41 cellular contexts compared by ENCODE assay signal in genomic region chrX:104510801-104511200, GRCh38. TPM values are rescaled to one million over a fixed set of nuclear protein-coding genes. Genes with fewer than 3 reads are reported as not detected.
"Had no signal": no experiment of that assay in that cellular context is flagged by ENCODE, and none has a peak within 500 bp of the region (broad histone marks: within the 10 kb centered on the region; RNA-seq: fewer than 3 reads in every experiment).

No MANE protein-coding gene starts in this region.

- H3K27me3 Mint-ChIP-seq: activated naive CD4-positive, alpha-beta T cell treated with anti-CD3 and anti-CD28 coated beads, Interleukin-2, amount 10 ng/mL, durations not matched to agents 7 days and 5 days; activated naive CD4-positive, alpha-beta T cell treated with anti-CD3 and anti-CD28 coated beads, Interleukin-2, amount 50 U/mL, for 24 hours; activated naive CD8-positive, alpha-beta T cell; activated naive CD8-positive, alpha-beta T cell treated with anti-CD3 and anti-CD28 coated beads for 36 hours; activated naive CD8-positive, alpha-beta T cell treated with anti-CD3 and anti-CD28 coated beads, Interleukin-2, amount 10 ng/mL, durations not matched to agents 7 days and 5 days; activated naive CD8-positive, alpha-beta T cell treated with anti-CD3 and anti-CD28 coated beads, Interleukin-2, amount 50 U/mL, for 24 hours; activated T-helper 17 cell treated with anti-CD3 and anti-CD28 coated beads, Interleukin-2, amount 50 U/mL, for 72 hours; brain; central memory CD8-positive, alpha-beta T cell had no signal

- H3K4me3 ChIP-seq: adrenal gland, ascending aorta, body of pancreas, breast epithelium, cardiac muscle cell had no signal

- H3K36me3 Mint-ChIP-seq: activated naive CD4-positive, alpha-beta T cell treated with anti-CD3 and anti-CD28 coated beads, Interleukin-2, amount 10 ng/mL, durations not matched to agents 7 days and 5 days; activated naive CD4-positive, alpha-beta T cell treated with anti-CD3 and anti-CD28 coated beads, Interleukin-2, amount 50 U/mL, for 24 hours; activated naive CD4-positive, alpha-beta T cell treated with anti-CD3 and anti-CD28 coated beads, Interleukin-2, amount 50 U/mL, for 72 hours; activated naive CD8-positive, alpha-beta T cell; activated naive CD8-positive, alpha-beta T cell treated with anti-CD3 and anti-CD28 coated beads for 36 hours; activated naive CD8-positive, alpha-beta T cell treated with anti-CD3 and anti-CD28 coated beads, Interleukin-2, amount 10 ng/mL, durations not matched to agents 7 days and 5 days; brain had no signal

- FAIRE-seq: bronchial epithelial cell had no signal

- H3K4me3 Mint-ChIP-seq: activated naive CD4-positive, alpha-beta T cell treated with anti-CD3 and anti-CD28 coated beads for 36 hours; activated naive CD4-positive, alpha-beta T cell treated with anti-CD3 and anti-CD28 coated beads, Interleukin-2, amount 10 ng/mL, durations not matched to agents 7 days and 5 days; activated naive CD4-positive, alpha-beta T cell treated with anti-CD3 and anti-CD28 coated beads, Interleukin-2, amount 50 U/mL, for 24 hours; activated naive CD8-positive, alpha-beta T cell; activated naive CD8-positive, alpha-beta T cell treated with anti-CD3 and anti-CD28 coated beads for 36 hours; activated naive CD8-positive, alpha-beta T cell treated with anti-CD3 and anti-CD28 coated beads, Interleukin-2, amount 10 ng/mL, durations not matched to agents 7 days and 5 days; activated naive CD8-positive, alpha-beta T cell treated with anti-CD3 and anti-CD28 coated beads, Interleukin-2, amount 50 U/mL, for 24 hours; activated T-cell treated with anti-CD3 and anti-CD28 coated beads, Interleukin-2, amount 50 U/mL, for 24 hours; activated T-cell treated with anti-CD3 and anti-CD28 coated beads, Interleukin-2, amount 50 U/mL, for 4 hours; activated T-cell treated with anti-CD3 and anti-CD28 coated beads, Interleukin-2, amount 50 U/mL, for 72 hours; activated T-helper 1 cell treated with anti-CD3 and anti-CD28 coated beads, Interleukin-12 subunit alpha, Interleukin-12 subunit beta, Interleukin-2, Interleukin-4 antibody, amounts not matched to agents 30 ng/mL and 10 ng/mL and 1 ng/mL, durations not matched to agents 14 hours and 24 hours and 36 hours; activated T-helper 17 cell treated with anti-CD3 and anti-CD28 coated beads, Interleukin-2, amount 50 U/mL, for 72 hours; brain; central memory CD8-positive, alpha-beta T cell had no signal

- H3K9me3 ChIP-seq: adrenal gland, body of pancreas had no signal

- H3K27ac Mint-ChIP-seq: activated naive CD4-positive, alpha-beta T cell treated with anti-CD3 and anti-CD28 coated beads for 36 hours; activated naive CD4-positive, alpha-beta T cell treated with anti-CD3 and anti-CD28 coated beads, Interleukin-2, amount 10 ng/mL, durations not matched to agents 7 days and 5 days; activated naive CD4-positive, alpha-beta T cell treated with anti-CD3 and anti-CD28 coated beads, Interleukin-2, amount 50 U/mL, for 24 hours; activated naive CD4-positive, alpha-beta T cell treated with anti-CD3 and anti-CD28 coated beads, Interleukin-2, amount 50 U/mL, for 72 hours; activated naive CD8-positive, alpha-beta T cell; activated naive CD8-positive, alpha-beta T cell treated with anti-CD3 and anti-CD28 coated beads for 36 hours; activated naive CD8-positive, alpha-beta T cell treated with anti-CD3 and anti-CD28 coated beads, Interleukin-2, amount 10 ng/mL, durations not matched to agents 7 days and 5 days; activated naive CD8-positive, alpha-beta T cell treated with anti-CD3 and anti-CD28 coated beads, Interleukin-2, amount 50 U/mL, for 24 hours; activated T-cell treated with anti-CD3 and anti-CD28 coated beads, Interleukin-2, amount 50 U/mL, for 24 hours; activated T-cell treated with anti-CD3 and anti-CD28 coated beads, Interleukin-2, amount 50 U/mL, for 72 hours; activated T-helper 1 cell treated with anti-CD3 and anti-CD28 coated beads, Interleukin-12 subunit alpha, Interleukin-12 subunit beta, Interleukin-2, Interleukin-4 antibody, amounts not matched to agents 30 ng/mL and 10 ng/mL and 1 ng/mL, durations not matched to agents 14 hours and 24 hours and 36 hours; activated T-helper 17 cell treated with anti-CD3 and anti-CD28 coated beads, Interleukin-2, amount 50 U/mL, for 72 hours; brain had no signal

- H3K27me3 ChIP-seq: ascending aorta, body of pancreas, brain microvascular endothelial cell, cardiac muscle cell had no signal

- H3K4me1 Mint-ChIP-seq: activated naive CD4-positive, alpha-beta T cell treated with anti-CD3 and anti-CD28 coated beads, Interleukin-2, amount 10 ng/mL, durations not matched to agents 7 days and 5 days; activated naive CD4-positive, alpha-beta T cell treated with anti-CD3 and anti-CD28 coated beads, Interleukin-2, amount 50 U/mL, for 24 hours; activated naive CD8-positive, alpha-beta T cell treated with anti-CD3 and anti-CD28 coated beads for 36 hours; activated naive CD8-positive, alpha-beta T cell treated with anti-CD3 and anti-CD28 coated beads, Interleukin-2, amount 10 ng/mL, durations not matched to agents 7 days and 5 days; activated naive CD8-positive, alpha-beta T cell treated with anti-CD3 and anti-CD28 coated beads, Interleukin-2, amount 50 U/mL, for 24 hours; activated T-helper 17 cell treated with anti-CD3 and anti-CD28 coated beads, Interleukin-2, amount 50 U/mL, for 72 hours; brain; central memory CD8-positive, alpha-beta T cell had no signal

- DNase-seq: activated effector memory CD4-positive, alpha-beta T cell treated with anti-CD3 and anti-CD28 coated beads, Interleukin-2, amount 50 U/mL, for 16 hours; activated effector memory CD4-positive, alpha-beta T cell treated with Interleukin-2 at 50 U/mL for 16 hours; activated gamma-delta T cell; activated gamma-delta T cell treated with Interleukin-2 at 50 U/mL for 16 hours; activated naive CD4-positive, alpha-beta T cell; activated naive CD4-positive, alpha-beta T cell treated with anti-CD3 and anti-CD28 coated beads for 36 hours; activated naive CD4-positive, alpha-beta T cell treated with anti-CD3 and anti-CD28 coated beads, Interleukin-2, amount 10 ng/mL, durations not matched to agents 7 days and 5 days; activated naive CD4-positive, alpha-beta T cell treated with anti-CD3 and anti-CD28 coated beads, Interleukin-2, amount 50 U/mL, for 16 hours; activated naive CD4-positive, alpha-beta T cell treated with Interleukin-2 at 50 U/mL for 16 hours; activated naive CD8-positive, alpha-beta T cell treated with anti-CD3 and anti-CD28 coated beads for 36 hours; activated naive CD8-positive, alpha-beta T cell treated with anti-CD3 and anti-CD28 coated beads, Interleukin-2, amount 10 ng/mL, durations not matched to agents 7 days and 5 days; activated naive CD8-positive, alpha-beta T cell treated with anti-CD3 and anti-CD28 coated beads, Interleukin-2, amount 50 U/mL, for 24 hours; activated T-cell treated with anti-CD3 and anti-CD28 coated beads, Interleukin-2, amount 50 U/mL, for 1 hour; activated T-cell treated with anti-CD3 and anti-CD28 coated beads, Interleukin-2, amount 50 U/mL, for 24 hours; activated T-cell treated with anti-CD3 and anti-CD28 coated beads, Interleukin-2, amount 50 U/mL, for 4 hours; activated T-cell treated with anti-CD3 and anti-CD28 coated beads, Interleukin-2, amount 50 U/mL, for 48 hours; activated T-cell treated with anti-CD3 and anti-CD28 coated beads, Interleukin-2, amount 50 U/mL, for 72 hours; adrenal gland; amniotic stem cell; amygdala; anterior cingulate cortex; aorta; body of pancreas; brain microvascular endothelial cell; caudate nucleus; central memory CD4-positive, alpha-beta T cell; cerebellar nuclear complex had no signal

- H3K9me3 Mint-ChIP-seq: activated naive CD4-positive, alpha-beta T cell treated with anti-CD3 and anti-CD28 coated beads for 36 hours; activated naive CD4-positive, alpha-beta T cell treated with anti-CD3 and anti-CD28 coated beads, Interleukin-2, amount 10 ng/mL, durations not matched to agents 7 days and 5 days; activated naive CD4-positive, alpha-beta T cell treated with anti-CD3 and anti-CD28 coated beads, Interleukin-2, amount 50 U/mL, for 24 hours; activated naive CD8-positive, alpha-beta T cell treated with anti-CD3 and anti-CD28 coated beads for 36 hours; activated naive CD8-positive, alpha-beta T cell treated with anti-CD3 and anti-CD28 coated beads, Interleukin-2, amount 10 ng/mL, durations not matched to agents 7 days and 5 days; activated naive CD8-positive, alpha-beta T cell treated with anti-CD3 and anti-CD28 coated beads, Interleukin-2, amount 50 U/mL, for 24 hours; activated T-cell treated with anti-CD3 and anti-CD28 coated beads, Interleukin-2, amount 50 U/mL, for 4 hours; activated T-helper 1 cell treated with anti-CD3 and anti-CD28 coated beads, Interleukin-12 subunit alpha, Interleukin-12 subunit beta, Interleukin-2, Interleukin-4 antibody, amounts not matched to agents 30 ng/mL and 10 ng/mL and 1 ng/mL, durations not matched to agents 14 hours and 24 hours and 36 hours; activated T-helper 17 cell treated with anti-CD3 and anti-CD28 coated beads, Interleukin-2, amount 50 U/mL, for 72 hours; brain had no signal

- H3K27ac ChIP-seq: adrenal gland, ascending aorta, body of pancreas, brain microvascular endothelial cell, breast epithelium, cardiac muscle cell had no signal

- H3K4me1 ChIP-seq: adrenal gland, ascending aorta, body of pancreas, breast epithelium had no signal

- H3K36me3 ChIP-seq: adrenal gland, ascending aorta, brain microvascular endothelial cell, breast epithelium, cardiac muscle cell had no signal

- ATAC-seq: activated naive CD4-positive, alpha-beta T cell treated with anti-CD3 and anti-CD28 coated beads, Interleukin-2, amount 50 U/mL, for 72 hours; activated naive CD8-positive, alpha-beta T cell treated with anti-CD3 and anti-CD28 coated beads, Interleukin-2, amount 50 U/mL, for 24 hours; activated T-cell treated with anti-CD3 and anti-CD28 coated beads, Interleukin-2, amount 50 U/mL, for 4 hours; activated T-cell treated with anti-CD3 and anti-CD28 coated beads, Interleukin-2, amount 50 U/mL, for 72 hours; activated T-helper 17 cell treated with anti-CD3 and anti-CD28 coated beads, Interleukin-2, amount 50 U/mL, for 72 hours; body of pancreas had no signal

RNA-seq across cellular contexts. Expression of gene IL1RAPL2, which starts 55.2 kb away (rescaled TPM):
- total RNA-seq: activated naive CD4-positive, alpha-beta T cell treated with anti-CD3 and anti-CD28 coated beads for 36 hours; activated naive CD4-positive, alpha-beta T cell treated with anti-CD3 and anti-CD28 coated beads, Interleukin-2, amount 50 U/mL, for 72 hours; activated naive CD8-positive, alpha-beta T cell treated with anti-CD3 and anti-CD28 coated beads for 36 hours; activated naive CD8-positive, alpha-beta T cell treated with anti-CD3 and anti-CD28 coated beads, Interleukin-2, amount 10 ng/mL, durations not matched to agents 7 days and 5 days; activated T-cell treated with anti-CD3 and anti-CD28 coated beads, Interleukin-2, amount 50 U/mL, for 4 hours; activated T-cell treated with anti-CD3 and anti-CD28 coated beads, Interleukin-2, amount 50 U/mL, for 72 hours; activated T-helper 1 cell treated with anti-CD3 and anti-CD28 coated beads, Interleukin-12 subunit alpha, Interleukin-12 subunit beta, Interleukin-2, Interleukin-4 antibody, amounts not matched to agents 30 ng/mL and 10 ng/mL and 1 ng/mL, durations not matched to agents 14 hours and 24 hours and 36 hours; activated T-helper 17 cell treated with anti-CD3 and anti-CD28 coated beads, Interleukin-2, amount 50 U/mL, for 72 hours; aorta; ascending aorta; body of pancreas; bronchial epithelial cell; cardiac muscle cell; cardiac septum; chondrocyte had no signal
- polyA plus RNA-seq: adipose tissue, aorta, cardiac muscle cell had no signal
